Comparison of ENCODE assay signal across 21 cellular contexts in genomic region chr1:4063516-4063915, GRCh38.
"Had no signal": no experiment of that assay in that cellular context is flagged by ENCODE, and none has a peak within 500 bp of the region (broad histone marks: within the 10 kb centered on the region; RNA-seq: fewer than 3 reads in every experiment).

No MANE protein-coding gene starts in this region.

- H3K9me3 ChIP-seq: gastroesophageal sphincter had no signal

- H3K36me3 ChIP-seq: brain microvascular endothelial cell, esophagus squamous epithelium, gastroesophageal sphincter had no signal

- ATAC-seq: activated T-cell treated with anti-CD3 and anti-CD28 coated beads, Interleukin-2, amount 50 U/mL, for 4 hours; activated T-helper 17 cell treated with anti-CD3 and anti-CD28 coated beads, Interleukin-2, amount 50 U/mL, for 72 hours; gastroesophageal sphincter had no signal

- H3K4me3 ChIP-seq: esophagus squamous epithelium, gastroesophageal sphincter had no signal

- H3K27ac ChIP-seq: brain microvascular endothelial cell, epithelial cell of prostate, esophagus squamous epithelium, gastroesophageal sphincter had no signal

- H3K27me3 ChIP-seq: brain microvascular endothelial cell had no signal

- DNase-seq: activated CD4-positive, alpha-beta memory T cell treated with anti-CD3 and anti-CD28 coated beads, Interleukin-2, amount 10 ng/mL, durations not matched to agents 7 days and 5 days; activated CD4-positive, alpha-beta T cell treated with anti-CD3 and anti-CD28 coated beads for 1 hour; activated CD4-positive, alpha-beta T cell treated with anti-CD3 and anti-CD28 coated beads for 4 hours; activated CD4-positive, alpha-beta T cell treated with anti-CD3 and anti-CD28 coated beads, Interleukin-2, amount 10 ng/mL, durations not matched to agents 7 days and 5 days; activated CD4-positive, alpha-beta T cell treated with anti-CD3 and anti-CD28 coated beads, Interleukin-2, amount 50 U/mL, for 4 hours; activated effector memory CD4-positive, alpha-beta T cell treated with Interleukin-2 at 50 U/mL for 16 hours; activated gamma-delta T cell treated with Interleukin-2 at 50 U/mL for 16 hours; activated naive CD4-positive, alpha-beta T cell treated with anti-CD3 and anti-CD28 coated beads, Interleukin-2, amount 50 U/mL, for 16 hours; activated naive CD4-positive, alpha-beta T cell treated with Interleukin-2 at 50 U/mL for 16 hours; activated T-cell treated with anti-CD3 and anti-CD28 coated beads, Interleukin-2, amount 50 U/mL, for 4 hours; amniotic stem cell; anterior cingulate cortex; brain microvascular endothelial cell; cortex of kidney; effector CD8-positive, alpha-beta T cell; esophagus squamous epithelium; foreskin melanocyte; T-helper 2 cell had no signal

- H3K4me1 ChIP-seq: esophagus squamous epithelium, gastroesophageal sphincter had no signal
